Comparison of ENCODE assay signal across 14 cellular contexts in genomic region chr1:121517586-121518230, GRCh38.
DNase-seq lines count a peak whose midpoint lies in the region; ATAC-seq and TF ChIP-seq lines count a peak whose summit lies in the region.
"Had no signal": no experiment of that assay in that cellular context is flagged by ENCODE, and none has a peak within 500 bp of the region (broad histone marks: within the 10 kb centered on the region; RNA-seq: fewer than 3 reads in every experiment).

No MANE protein-coding gene starts in this region.

- H3K27me3 ChIP-seq in breast epithelium (peaks cover 2 to 13% of the 10 kb centered on the region in 2 donors), suprapubic skin (peaks cover 29% of the 10 kb centered on the region)

- WGBS in suprapubic skin = 75% methylated on average over 9 of the region's 9 CpGs

- H3K27ac Mint-ChIP-seq in stimulated activated naive CD8-positive, alpha-beta T cell treated with anti-CD3 and anti-CD28 coated beads, Interleukin-15, Interleukin-2, amounts not matched to agents 100 ng/mL and 50 ng/mL, for 24 hours = peak overlapping the region; percentile 69
- H3K27ac Mint-ChIP-seq in glutamatergic neuron (ENCODE audit: unreplicated experiment) = no peak overlapping the region

- 0 out of 2 replicates have a peak, but pooled peaks have one; percentile 28 for TF ChIP-seq POLR2A in Raji (IDR thresholded peaks at IDR 0.05; ENCODE audit: insufficient read depth, low read depth, low read length)
- TF ChIP-seq POLR2A in breast epithelium (IDR thresholded peaks at IDR 0.05) = no peak
- no peak for TF ChIP-seq POLR2A in suprapubic skin (IDR thresholded peaks at IDR 0.05)

- H3K4me1 Mint-ChIP-seq in stimulated activated naive CD8-positive, alpha-beta T cell treated with anti-CD3 and anti-CD28 coated beads, Interleukin-15, Interleukin-2, amounts not matched to agents 100 ng/mL and 50 ng/mL, for 24 hours (ENCODE audit: low read depth) = peaks cover 61% of the 10 kb centered on the region
- H3K4me1 Mint-ChIP-seq in glutamatergic neuron (ENCODE audit: low read depth, unreplicated experiment) = peaks cover 2% of the 10 kb centered on the region

- DNase-seq in stimulated activated naive CD8-positive, alpha-beta T cell treated with anti-CD3 and anti-CD28 coated beads, Interleukin-15, Interleukin-2, amounts not matched to agents 100 U/mL and 50 U/mL, for 24 hours = no peak
- DNase-seq in glutamatergic neuron (no peak), breast epithelium (ENCODE audit: low spot score in 2 of 2) (no peak), suprapubic skin (ENCODE audit: low spot score in 2 of 2) (no peak), C1 segment of cervical spinal cord (lab: John Stamatoyannopoulos, UW) (no peak)
- DNase-seq: cerebellar nuclear complex; KBM-7; NCI-H2081 treated with DMSO at 0.1 percent for 48 hours; stimulated activated CD4-positive, alpha-beta T cell treated with anti-CD3 and anti-CD28 coated beads, Interleukin-2, amount 100 ng/mL, for 48 hours had no signal

- H3K9me3 ChIP-seq in breast epithelium = peaks cover 0 to 11% of the 10 kb centered on the region in 2 donors
- H3K9me3 ChIP-seq in suprapubic skin = no peaks in the 10 kb centered on the region
- H3K9me3 ChIP-seq: right atrium auricular region had no signal

- H3K27me3 Mint-ChIP-seq in stimulated activated naive CD8-positive, alpha-beta T cell treated with anti-CD3 and anti-CD28 coated beads, Interleukin-15, Interleukin-2, amounts not matched to agents 100 ng/mL and 50 ng/mL, for 24 hours = no peaks in the 10 kb centered on the region
- H3K27me3 Mint-ChIP-seq in glutamatergic neuron (ENCODE audit: unreplicated experiment) = peaks cover 3% of the 10 kb centered on the region

- no peak for ATAC-seq in stimulated activated naive CD8-positive, alpha-beta T cell treated with anti-CD3 and anti-CD28 coated beads, Interleukin-15, Interleukin-2, amounts not matched to agents 100 U/mL and 50 U/mL, for 24 hours
- ATAC-seq in GM19035 (IDR thresholded peaks at IDR 0.05; ENCODE audit: unreplicated experiment) = no peak
- ATAC-seq: activated CD4-positive, CD25-positive, alpha-beta regulatory T cell treated with anti-CD3 and anti-CD28 coated beads, Interleukin-2, amount 50 U/mL, for 24 hours had no signal

- intact Hi-C loops in breast epithelium (cut with DNase I; ENCODE audit: low total_unique reads) = no loop called here

- TF ChIP-seq EP300 in suprapubic skin (IDR thresholded peaks at IDR 0.05) = no peak

- H3K36me3 ChIP-seq in breast epithelium (no peaks in the 10 kb centered on the region), suprapubic skin (no peaks in the 10 kb centered on the region)
- H3K36me3 ChIP-seq: right atrium auricular region had no signal

- TF ChIP-seq CTCF in glutamatergic neuron (IDR thresholded peaks at IDR 0.05; ENCODE audit: partially characterized antibody, unreplicated experiment) = no peak
- no peak for TF ChIP-seq CTCF in breast epithelium (IDR thresholded peaks at IDR 0.05)
- no peak for TF ChIP-seq CTCF in suprapubic skin (IDR thresholded peaks at IDR 0.05)

- no peak overlapping the region for H3K4me3 ChIP-seq in breast epithelium
- no peak overlapping the region for H3K4me3 ChIP-seq in suprapubic skin
- H3K4me3 ChIP-seq: right atrium auricular region had no signal

- no peaks in the 10 kb centered on the region for H3K9me3 Mint-ChIP-seq in stimulated activated naive CD8-positive, alpha-beta T cell treated with anti-CD3 and anti-CD28 coated beads, Interleukin-15, Interleukin-2, amounts not matched to agents 100 ng/mL and 50 ng/mL, for 24 hours
- peaks cover 7% of the 10 kb centered on the region for H3K9me3 Mint-ChIP-seq in glutamatergic neuron (ENCODE audit: unreplicated experiment)

- H3K4me3 Mint-ChIP-seq in stimulated activated naive CD8-positive, alpha-beta T cell treated with anti-CD3 and anti-CD28 coated beads, Interleukin-15, Interleukin-2, amounts not matched to agents 100 ng/mL and 50 ng/mL, for 24 hours = peak overlapping the region; percentile 87
- peak overlapping the region; percentile 86 for H3K4me3 Mint-ChIP-seq in glutamatergic neuron (ENCODE audit: unreplicated experiment)

- peaks cover 4% of the 10 kb centered on the region for H3K36me3 Mint-ChIP-seq in stimulated activated naive CD8-positive, alpha-beta T cell treated with anti-CD3 and anti-CD28 coated beads, Interleukin-15, Interleukin-2, amounts not matched to agents 100 ng/mL and 50 ng/mL, for 24 hours (ENCODE audit: low read depth)
- H3K36me3 Mint-ChIP-seq in glutamatergic neuron (ENCODE audit: unreplicated experiment) = no peaks in the 10 kb centered on the region

- H3K27ac ChIP-seq in breast epithelium = no peak overlapping the region
- H3K27ac ChIP-seq in suprapubic skin = no peak overlapping the region
- H3K27ac ChIP-seq: right atrium auricular region had no signal

- no peaks in the 10 kb centered on the region for H3K4me1 ChIP-seq in breast epithelium
- peaks cover 9% of the 10 kb centered on the region for H3K4me1 ChIP-seq in suprapubic skin
